ENCODE assay signal across 8 cellular contexts in the genomic region with DNA sequence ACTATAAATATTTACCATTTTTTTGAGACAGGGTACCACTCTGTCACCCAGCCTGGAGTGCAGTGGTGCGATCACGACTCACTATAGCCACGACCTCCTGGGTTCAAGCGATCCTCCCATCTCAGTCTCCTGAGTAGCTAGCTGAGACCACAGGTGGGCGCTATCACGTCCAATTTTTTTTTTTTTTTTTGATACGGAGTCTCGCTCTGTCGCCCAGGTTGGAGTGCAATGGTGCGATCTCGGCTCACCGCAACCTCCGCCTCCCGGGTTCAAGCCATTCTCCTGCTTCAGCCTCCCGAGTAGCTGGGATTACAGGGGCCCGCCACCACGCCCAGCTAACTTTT. TPM values are rescaled to one million over a fixed set of nuclear protein-coding genes. Genes with fewer than 3 reads are reported as not detected.
DNase-seq lines count a peak whose midpoint lies in the region; TF ChIP-seq lines count a peak whose summit lies in the region.
"Not testable (repeated sequence)": the region's sequence is repeated elsewhere in the genome, so short reads cannot be mapped to it uniquely, and the experiment has no call there.

No MANE protein-coding gene starts in this region.

- not testable (repeated sequence) for H3K9me3 ChIP-seq in Loucy (ENCODE audit: insufficient read depth, low read depth, low read length); OCI-LY3 (ENCODE audit: insufficient read depth, low read length)

- H3K4me3 Mint-ChIP-seq in activated CD4-positive, alpha-beta memory T cell treated with anti-CD3 and anti-CD28 coated beads for 36 hours = not testable (repeated sequence)

- not testable (repeated sequence) for H3K4me1 Mint-ChIP-seq in activated CD4-positive, alpha-beta memory T cell treated with anti-CD3 and anti-CD28 coated beads for 36 hours (ENCODE audit: low read depth)

- not testable (repeated sequence) for DNase-seq in GM10248 (ENCODE audit: extremely low spot score); coronary artery (ENCODE audit: low spot score); kidney epithelial cell (ENCODE audit: low read depth); retinal pigment epithelial cell (ENCODE audit: low read depth)
- DNase-seq in activated CD4-positive, alpha-beta memory T cell treated with anti-CD3 and anti-CD28 coated beads for 36 hours = peak; percentile 68

- H3K27me3 Mint-ChIP-seq in activated CD4-positive, alpha-beta memory T cell treated with anti-CD3 and anti-CD28 coated beads for 36 hours = not testable (repeated sequence)

- H3K27ac ChIP-seq in OCI-LY3 (ENCODE audit: low read length) = peak overlapping the region; percentile 84
- H3K27ac ChIP-seq in coronary artery = peak overlapping the region; percentile 87 to 94
- peak overlapping the region; percentile 83 for H3K27ac ChIP-seq in urinary bladder (ENCODE audit: low read depth)

- H3K79me2 ChIP-seq in Loucy (ENCODE audit: insufficient read depth, low read length) (peaks cover 42% of the 10 kb centered on the region), OCI-LY3 (ENCODE audit: low read length) (peaks cover 32% of the 10 kb centered on the region)

- H3F3A ChIP-seq in Loucy (ENCODE audit: low read depth) = not testable (repeated sequence)

- POLR2A ChIA-PET in GM10248 (lab: Yijun Ruan, JAX) = not testable (repeated sequence)
- POLR2A ChIA-PET in activated CD4-positive, alpha-beta memory T cell treated with anti-CD3 and anti-CD28 coated beads for 36 hours (lab: Charles Lee) = interaction anchor here (0.8 to 1.7 kb wide), 10 partner anchors 12 to 147 kb away, joined by 3 to 10 read pairs (median 4); a partner anchor contains a TSS

- H3K27me3 ChIP-seq in Loucy (ENCODE audit: insufficient read depth, low read length, poor library complexity, severe bottlenecking); OCI-LY3 (ENCODE audit: low read depth, low read length); kidney epithelial cell (ENCODE audit: control insufficient read depth, insufficient read depth, low read length): not testable (repeated sequence)

- TF ChIP-seq CTCF in GM10248 (IDR thresholded peaks at IDR 0.05; ENCODE audit: control extremely low read depth, extremely low read depth, low read depth, missing control alignments) (peak; percentile 48), Loucy (conservative IDR thresholded peaks at IDR 0.05; ENCODE audit: low read length) (peak; percentile 59), OCI-LY3 (IDR thresholded peaks at IDR 0.05; ENCODE audit: low read depth, low read length) (peak; percentile 15), coronary artery (IDR thresholded peaks at IDR 0.05) (peak; percentile 14), kidney epithelial cell (IDR thresholded peaks at IDR 0.05; ENCODE audit: insufficient read depth, low read length, poor library complexity, severe bottlenecking) (peak; percentile 39), retinal pigment epithelial cell (conservative IDR thresholded peaks at IDR 0.05; ENCODE audit: low read depth, low read length) (peak; percentile 43)

- H3K9me3 Mint-ChIP-seq in activated CD4-positive, alpha-beta memory T cell treated with anti-CD3 and anti-CD28 coated beads for 36 hours = not testable (repeated sequence)

- not testable (repeated sequence) for H3K36me3 Mint-ChIP-seq in activated CD4-positive, alpha-beta memory T cell treated with anti-CD3 and anti-CD28 coated beads for 36 hours

- H3K27ac Mint-ChIP-seq in activated CD4-positive, alpha-beta memory T cell treated with anti-CD3 and anti-CD28 coated beads for 36 hours = not testable (repeated sequence)

- WGBS in urinary bladder = 18% methylated on average over 17 of the region's 17 CpGs

- CTCF ChIA-PET in GM10248 (lab: Yijun Ruan, JAX) = interaction anchor here (1.1 to 2.0 kb wide), 7 partner anchors 10 to 561 kb away, joined by 3 to 15 read pairs (median 3); a partner anchor contains a TSS
- CTCF ChIA-PET in activated CD4-positive, alpha-beta memory T cell treated with anti-CD3 and anti-CD28 coated beads for 36 hours (lab: Charles Lee) = interaction anchor here (0.6 to 2.0 kb wide), 7 partner anchors 35 to 1045 kb away, joined by 3 to 8 read pairs (median 4); a partner anchor contains a TSS

- H3K9ac ChIP-seq in Loucy (ENCODE audit: low read depth, low read length, poor library complexity, severe bottlenecking) (peak overlapping the region; percentile 99), OCI-LY3 (ENCODE audit: low read length) (peak overlapping the region; percentile 99)

- not testable (repeated sequence) for H3K9me2 ChIP-seq in Loucy (replicated peaks; ENCODE audit: low read depth, low read length)

- peaks cover 25% of the 10 kb centered on the region for H4K20me1 ChIP-seq in Loucy (ENCODE audit: insufficient read depth, low read length, poor library complexity, severe bottlenecking)
- H4K20me1 ChIP-seq in OCI-LY3 (ENCODE audit: insufficient read depth, low read length) = not testable (repeated sequence)

- peak overlapping the region; percentile 63 for H3K4me2 ChIP-seq in Loucy (ENCODE audit: low read depth, low read length, poor library complexity, severe bottlenecking)
- peak overlapping the region; percentile 73 for H3K4me2 ChIP-seq in OCI-LY3 (ENCODE audit: low read length)

- H2AFZ ChIP-seq in Loucy (ENCODE audit: low read length) (peak overlapping the region; percentile 99; the same call in 1 of the 2 replicates), OCI-LY3 (ENCODE audit: low read depth, low read length) (peak overlapping the region; percentile 95; the same call in 1 of the 2 replicates)

- not testable (repeated sequence) for H3K36me3 ChIP-seq in Loucy (ENCODE audit: insufficient read depth, low read length); OCI-LY3 (replicated peaks; ENCODE audit: low read depth, low read length); kidney epithelial cell (ENCODE audit: control insufficient read depth, insufficient read depth, low read length); urinary bladder (ENCODE audit: insufficient read depth)

- H3K4me3 ChIP-seq in Loucy (ENCODE audit: low read length, poor library complexity, severe bottlenecking) = peak overlapping the region; percentile 99
- H3K4me3 ChIP-seq in OCI-LY3 (ENCODE audit: low read length) = peak overlapping the region; percentile 84
- H3K4me3 ChIP-seq in coronary artery = peak overlapping the region; percentile 77
- H3K4me3 ChIP-seq in kidney epithelial cell (ENCODE audit: low read depth, low read length) = peak overlapping the region; percentile 65
- H3K4me3 ChIP-seq in retinal pigment epithelial cell (ENCODE audit: low read length) = peak overlapping the region; percentile 83
- peak overlapping the region; percentile 60 for H3K4me3 ChIP-seq in urinary bladder (ENCODE audit: low read depth, low read length)

- peaks cover 17% of the 10 kb centered on the region for H3K4me1 ChIP-seq in Loucy (ENCODE audit: insufficient read depth, low read length, poor library complexity, severe bottlenecking)
- not testable (repeated sequence) for H3K4me1 ChIP-seq in OCI-LY3 (ENCODE audit: low read length); urinary bladder (ENCODE audit: insufficient read depth)

- intact Hi-C loops in activated CD4-positive, alpha-beta memory T cell treated with anti-CD3 and anti-CD28 coated beads for 36 hours (cut with micrococcal nuclease) = loop anchor here (5.0 kb wide), 1 partner anchor 519 kb away; a partner anchor contains a TSS

RNA-seq across cellular contexts. Expression of a gene that starts 0.8 kb away (rescaled TPM):
- total RNA-seq in activated CD4-positive, alpha-beta memory T cell treated with anti-CD3 and anti-CD28 coated beads for 36 hours = 100 to 1,000 TPM; 139 to 140 TPM
- 128 and 150 TPM in 2 replicates for total RNA-seq in kidney epithelial cell
- total RNA-seq in urinary bladder = 27.7 TPM
- 118 TPM for polyA plus RNA-seq in urinary bladder

RNA-seq across cellular contexts. Expression of a gene that starts 35.4 kb away (rescaled TPM):
- total RNA-seq in activated CD4-positive, alpha-beta memory T cell treated with anti-CD3 and anti-CD28 coated beads for 36 hours = 10 to 100 TPM; 14.1 to 14.6 TPM
- total RNA-seq in kidney epithelial cell (17.0 and 19.2 TPM in 2 replicates), urinary bladder (10.5 TPM)
- 4.5 TPM for polyA plus RNA-seq in urinary bladder

RNA-seq across cellular contexts. Expression of a gene that starts 59.9 kb away (rescaled TPM):
- 10 to 100 TPM; 62.3 to 65.2 TPM for total RNA-seq in activated CD4-positive, alpha-beta memory T cell treated with anti-CD3 and anti-CD28 coated beads for 36 hours
- total RNA-seq in kidney epithelial cell = 37.9 and 39.8 TPM in 2 replicates
- 38.1 TPM for total RNA-seq in urinary bladder
- 76.0 TPM for polyA plus RNA-seq in urinary bladder
